Comparison of ENCODE assay signal across 21 cellular contexts in genomic region chr16:11759163-11759834, GRCh38. TPM values are rescaled to one million over a fixed set of nuclear protein-coding genes. Genes with fewer than 3 reads are reported as not detected.
DNase-seq lines count a peak whose midpoint lies in the region; ATAC-seq and TF ChIP-seq lines count a peak whose summit lies in the region.
"Had no signal": no experiment of that assay in that cellular context is flagged by ENCODE, and none has a peak within 500 bp of the region (broad histone marks: within the 10 kb centered on the region; RNA-seq: fewer than 3 reads in every experiment).

No MANE protein-coding gene starts in this region.

- DNase-seq in Calu3 (peak; percentile 73), LNCaP clone FGC (ENCODE audit: low read depth) (peak; percentile 46), T-helper 17 cell (no peak), mesenchymal stem cell (no peak), NCI-H748 (lab: John Stamatoyannopoulos, UW; ENCODE audit: unreplicated experiment) (no peak), ovary (no peak)
- DNase-seq: activated CD4-positive, alpha-beta T cell treated with anti-CD3 and anti-CD28 coated beads for 48 hours; activated T-cell treated with anti-CD3 and anti-CD28 coated beads for 4 hours; effector CD4-positive, alpha-beta T cell; H9; heart right ventricle; MG63; midbrain; NCI-H226; OCI-M1; substantia nigra; T1000 had no signal

- H3K4me2 ChIP-seq in mesenchymal stem cell (ENCODE audit: low read length, poor library complexity, severe bottlenecking), result no peak overlapping the region

- CTCF ChIA-PET in Calu3 (lab: Charles Lee), result interaction anchor here (0.6 to 2.0 kb wide), 6 partner anchors 11 to 963 kb away, joined by 3 to 18 read pairs (median 6); partner anchors contain the start of genes TXNDC11 and ZC3H7A

- no peak for TF ChIP-seq POLR2A in ovary (IDR thresholded peaks at IDR 0.05)
- TF ChIP-seq POLR2A in GM18505 (IDR thresholded peaks at IDR 0.05; ENCODE audit: borderline replicate concordance, extremely low read depth, insufficient read depth, insufficient read length), result no peak

- peaks cover 97% of the 10 kb centered on the region for H3K36me3 Mint-ChIP-seq in Calu3 (ENCODE audit: insufficient read depth, unreplicated experiment)
- H3K36me3 Mint-ChIP-seq in T-helper 17 cell (ENCODE audit: low read depth), result peaks cover 15% of the 10 kb centered on the region

- H2BK120ac ChIP-seq in mesenchymal stem cell (ENCODE audit: low read depth, low read length), result no peak overlapping the region

- H3K4me3 ChIP-seq in LNCaP clone FGC (ENCODE audit: low read depth, low read length) (no peak overlapping the region), mesenchymal stem cell (ENCODE audit: insufficient read depth in 1 of 2, low read depth in 1 of 2, low read length in 2 of 2) (no peak overlapping the region), ovary (no peak overlapping the region)
- H3K4me3 ChIP-seq: heart right ventricle, MG63 had no signal

- 98% methylated on average over 6 of the region's 9 CpGs for WGBS in mesenchymal stem cell
- WGBS in ovary, 3 donors, result 32 to 56% (median 38%) methylated on average over 9 of the region's 9 CpGs

- H3K9me3 ChIP-seq in T-helper 17 cell (ENCODE audit: control insufficient read depth, low read length, poor library complexity, severe bottlenecking) (no peaks in the 10 kb centered on the region), mesenchymal stem cell (ENCODE audit: control insufficient read depth, low read length) (no peaks in the 10 kb centered on the region), ovary (no peaks in the 10 kb centered on the region)
- H3K9me3 ChIP-seq: heart right ventricle, MG63 had no signal

- H3K9ac ChIP-seq in mesenchymal stem cell (ENCODE audit: low read length), result no peak overlapping the region

- H2BK12ac ChIP-seq in mesenchymal stem cell (ENCODE audit: low read length in 2 of 2), result no peak overlapping the region

- no peak overlapping the region for H4K8ac ChIP-seq in mesenchymal stem cell (ENCODE audit: low read length)

- H3K36me3 ChIP-seq in mesenchymal stem cell (ENCODE audit: control insufficient read depth in 1 of 2, insufficient read depth in 2 of 2, low read depth in 1 of 2, low read length in 2 of 2) (peaks cover 27 to 88% of the 10 kb centered on the region in 2 experiments), ovary (no peaks in the 10 kb centered on the region)

- H3K4ac ChIP-seq in mesenchymal stem cell (ENCODE audit: low read depth in 1 of 2, low read length in 2 of 2), result no peak overlapping the region

- no peak overlapping the region for H2BK15ac ChIP-seq in mesenchymal stem cell (ENCODE audit: low read depth, poor library complexity, severe bottlenecking)

- peak overlapping the region; percentile 3 for H2AK5ac ChIP-seq in mesenchymal stem cell (ENCODE audit: low read length, severe bottlenecking)

- no peak for ATAC-seq in T-helper 17 cell
- no peak for ATAC-seq in GM18505 (IDR thresholded peaks at IDR 0.05; ENCODE audit: unreplicated experiment)
- ATAC-seq in GM18498 (IDR thresholded peaks at IDR 0.05; ENCODE audit: unreplicated experiment), result no peak
- ATAC-seq: heart right ventricle, sciatic nerve had no signal

- no peaks in the 10 kb centered on the region for H3K9me3 Mint-ChIP-seq in Calu3 (ENCODE audit: low read depth, unreplicated experiment)
- H3K9me3 Mint-ChIP-seq: H9 had no signal

- H2BK5ac ChIP-seq in mesenchymal stem cell (ENCODE audit: low read depth, low read length, poor library complexity, severe bottlenecking), result no peak overlapping the region

- H3K27ac Mint-ChIP-seq in Calu3 (ENCODE audit: unreplicated experiment), result peak overlapping the region; percentile 50
- peak overlapping the region; percentile 76 for H3K27ac Mint-ChIP-seq in T-helper 17 cell
- H3K27ac Mint-ChIP-seq: activated naive CD8-positive, alpha-beta T cell had no signal

- intact Hi-C loops in Calu3 (cut with micrococcal nuclease; ENCODE audit: unreplicated experiment) (loop anchor here (5.0 kb wide), 1 partner anchor 33 kb away; no protein-coding TSS in a partner anchor), ovary (cut with DNase I) (no loop called here)

- H3K14ac ChIP-seq in mesenchymal stem cell (ENCODE audit: low read length in 2 of 2), result no peak overlapping the region

- no peak for TF ChIP-seq EP300 in ovary (IDR thresholded peaks at IDR 0.05)

- H3K4me1 Mint-ChIP-seq in Calu3 (ENCODE audit: low read depth, unreplicated experiment) (peaks cover 32% of the 10 kb centered on the region), T-helper 17 cell (peaks cover 4% of the 10 kb centered on the region)
- H3K4me1 Mint-ChIP-seq: H9 had no signal

- H3K27me3 Mint-ChIP-seq in Calu3 (ENCODE audit: unreplicated experiment) (no peaks in the 10 kb centered on the region), T-helper 17 cell (no peaks in the 10 kb centered on the region)
- H3K27me3 Mint-ChIP-seq: activated naive CD8-positive, alpha-beta T cell had no signal

- H3K27ac ChIP-seq in mesenchymal stem cell (ENCODE audit: low read length, poor library complexity, severe bottlenecking) (peak overlapping the region; percentile 26), ovary (peak overlapping the region in 1 of 2 donors; percentile 31)
- H3K27ac ChIP-seq: heart right ventricle had no signal

- H2AFZ ChIP-seq in mesenchymal stem cell (ENCODE audit: low read depth, low read length), result no peak overlapping the region

- no peak overlapping the region for H3K23ac ChIP-seq in mesenchymal stem cell (ENCODE audit: low read length in 2 of 2)

- H3K4me3 Mint-ChIP-seq in Calu3 (ENCODE audit: low read depth, unreplicated experiment), result peak overlapping the region; percentile 26
- no peak overlapping the region for H3K4me3 Mint-ChIP-seq in T-helper 17 cell
- H3K4me3 Mint-ChIP-seq: activated naive CD8-positive, alpha-beta T cell; H9 had no signal

- H4K91ac ChIP-seq in mesenchymal stem cell (ENCODE audit: low read length), result no peak overlapping the region

- H3K4me1 ChIP-seq in mesenchymal stem cell (ENCODE audit: control insufficient read depth, insufficient read depth, low read depth, low read length) (peaks cover 16% of the 10 kb centered on the region), ovary (ENCODE audit: insufficient read depth) (peaks cover 7% of the 10 kb centered on the region)

- no peaks in the 10 kb centered on the region for H3K27me3 ChIP-seq in mesenchymal stem cell (ENCODE audit: control insufficient read depth in 1 of 2, insufficient read depth in 1 of 2, low read length in 2 of 2)
- H3K27me3 ChIP-seq in ovary, result no peaks in the 10 kb centered on the region
- H3K27me3 ChIP-seq: heart right ventricle, MG63 had no signal

- peaks cover 5% of the 10 kb centered on the region for H3K79me1 ChIP-seq in mesenchymal stem cell (replicated peaks; ENCODE audit: low read length, poor library complexity, severe bottlenecking)

- no TSS peak for BruUV-seq in Calu3 (replicated peaks; lab: Mats Ljungman, UMichigan)

- H3K18ac ChIP-seq in mesenchymal stem cell (ENCODE audit: low read depth in 1 of 2, low read length in 2 of 2), result no peak overlapping the region

- TF ChIP-seq CTCF in Calu3 (IDR thresholded peaks at IDR 0.05; ENCODE audit: unreplicated experiment), result no peak
- no peak for TF ChIP-seq CTCF in LNCaP clone FGC (IDR thresholded peaks at IDR 0.05; ENCODE audit: control insufficient read depth, extremely low read depth, insufficient read depth)
- no peak for TF ChIP-seq CTCF in ovary (IDR thresholded peaks at IDR 0.05)

RNA-seq across cellular contexts. Expression of gene TXNDC11, which starts 16.6 kb away (rescaled TPM):
- total RNA-seq in Calu3 (2022) (51.3 and 52.1 TPM in 2 replicates), T-helper 17 cell (100 to 1,000 TPM in 1 of 2 donors, 10 to 100 TPM in 1; 87.5 to 103 TPM), ovary (10 to 100 TPM; 32.3 to 48.6 (median 40.6) TPM)
- polyA plus RNA-seq in mesenchymal stem cell (2013, experiment 1 of 2), result 31.9 TPM
- 32.0 TPM for polyA plus RNA-seq in mesenchymal stem cell (2013, experiment 2 of 2)
- polyA plus RNA-seq in ovary, result 10 to 100 TPM; 35.1 to 39.2 TPM

RNA-seq across cellular contexts. Expression of gene ZC3H7A, which starts 37.8 kb away (rescaled TPM):
- 68.7 and 70.9 TPM in 2 replicates for total RNA-seq in Calu3 (2022)
- total RNA-seq in T-helper 17 cell, result 100 to 1,000 TPM; 111 to 117 TPM
- 36.3 TPM for polyA plus RNA-seq in mesenchymal stem cell (2013, experiment 1 of 2)
- polyA plus RNA-seq in mesenchymal stem cell (2013, experiment 2 of 2), result 35.3 TPM
- total RNA-seq in ovary, result 10 to 100 TPM; 42.1 to 60.9 (median 50.7) TPM
- 10 to 100 TPM; 34.9 to 57.6 TPM for polyA plus RNA-seq in ovary

Comparison
In these comparisons a context has a peak if more than half of its experiments do, and no peak if none do; other contexts are left out.
1. DNase-seq: peak in Calu3 (single experiment) and LNCaP clone FGC (single experiment); none in T-helper 17 cell (0 of 3), mesenchymal stem cell (single experiment), NCI-H748 (single experiment) and ovary (0 of 5).